ENCODE assay signal across 21 cellular contexts in genomic region chr9:135971106-135971766, GRCh38. TPM values are rescaled to one million over a fixed set of nuclear protein-coding genes. Genes with fewer than 3 reads are reported as not detected.
DNase-seq lines count a peak whose midpoint lies in the region; ATAC-seq, FAIRE-seq and TF ChIP-seq lines count a peak whose summit lies in the region.
"Had no signal": no experiment of that assay in that cellular context is flagged by ENCODE, and none has a peak within 500 bp of the region (broad histone marks: within the 10 kb centered on the region; RNA-seq: fewer than 3 reads in every experiment).

No MANE protein-coding gene starts in this region.

- H3K4me1 ChIP-seq in HepG2 (ENCODE audit: insufficient read depth, low read length) (no peaks in the 10 kb centered on the region), right lobe of liver (no peaks in the 10 kb centered on the region), GM23248 (ENCODE audit: insufficient read depth) (no peaks in the 10 kb centered on the region)

- H3K27me3 ChIP-seq in HepG2 (ENCODE audit: control insufficient read depth in 1 of 2, insufficient read depth in 2 of 2, low read length in 2 of 2) (peaks cover 1 to 19% of the 10 kb centered on the region in 2 experiments; a peak in 3 of 5 replicates), right lobe of liver (no peaks in the 10 kb centered on the region), GM23248 (replicated peaks; ENCODE audit: insufficient read depth) (0 out of 2 replicates have a peak, but pooled peaks cover 5% of the 10 kb centered on the region)
- H3K27me3 ChIP-seq: BLaER1 had no signal

- no peak overlapping the region for H3K27ac Mint-ChIP-seq in activated CD4-positive, alpha-beta T cell treated with anti-CD3 and anti-CD28 coated beads for 36 hours
- H3K27ac Mint-ChIP-seq: CD4-positive, alpha-beta T cell had no signal

- 2% methylated on average over 6 of the region's 18 CpGs for WGBS in HepG2 (ENCODE audit: low lambda C conversion rate)
- WGBS in right lobe of liver (ENCODE audit: insufficient coverage, low coverage, low lambda C conversion rate, missing lambda C conversion rate): 45% methylated on average over 12 of the region's 18 CpGs
- 37% methylated on average over 18 of the region's 18 CpGs for WGBS in GM23248 (ENCODE audit: low coverage in 1 of 2, low lambda C conversion rate in 2 of 2, missing lambda C conversion rate in 2 of 2), 2 experiments

- no peaks in the 10 kb centered on the region for H3K27me3 Mint-ChIP-seq in activated CD4-positive, alpha-beta T cell treated with anti-CD3 and anti-CD28 coated beads for 36 hours

- POLR2A ChIA-PET in HepG2 (lab: Yijun Ruan, JAX): no interaction called here
- POLR2A ChIA-PET in activated CD4-positive, alpha-beta T cell treated with anti-CD3 and anti-CD28 coated beads for 36 hours (lab: Charles Lee): no interaction called here

- H4K20me1 ChIP-seq in HepG2 (ENCODE audit: insufficient read depth, low read length) (peaks cover 10% of the 10 kb centered on the region; the same call in 1 of the 2 replicates), GM23248 (ENCODE audit: insufficient read depth) (no peaks in the 10 kb centered on the region)
- H4K20me1 ChIP-seq: BLaER1 had no signal

- no peak overlapping the region for H3K4me3 ChIP-seq in HepG2 (replicated peaks in 1 of 3; ENCODE audit: insufficient read depth in 1 of 3, low read depth in 2 of 3, low read length in 3 of 3)
- H3K4me3 ChIP-seq in right lobe of liver: no peak overlapping the region
- no peak overlapping the region for H3K4me3 ChIP-seq in GM23248
- H3K4me3 ChIP-seq: BLaER1 had no signal

- H3K9me2 ChIP-seq in GM23248 (ENCODE audit: insufficient read depth): no peaks in the 10 kb centered on the region
- H3K9me2 ChIP-seq: SK-N-SH had no signal

- H3K9ac ChIP-seq in HepG2 (ENCODE audit: insufficient read depth, low read depth, low read length): no peak overlapping the region
- H3K9ac ChIP-seq in GM23248: no peak overlapping the region
- H3K9ac ChIP-seq: BLaER1, SK-N-SH had no signal

- H3K79me2 ChIP-seq in HepG2 (ENCODE audit: insufficient read depth, low read length): no peaks in the 10 kb centered on the region
- no peaks in the 10 kb centered on the region for H3K79me2 ChIP-seq in GM23248 (ENCODE audit: insufficient read depth)

- TF ChIP-seq CTCF in HepG2 (CRISPR knock-in tag; IDR thresholded peaks at IDR 0.05): no peak
- no peak for TF ChIP-seq CTCF in right lobe of liver (IDR thresholded peaks at IDR 0.05)

- ATAC-seq in HepG2 (no peak), right lobe of liver (no peak), GM21360 (IDR thresholded peaks at IDR 0.05; ENCODE audit: unreplicated experiment) (no peak), HG02678 (IDR thresholded peaks at IDR 0.05; ENCODE audit: unreplicated experiment) (no peak)
- ATAC-seq in activated CD4-positive, alpha-beta T cell treated with anti-CD3 and anti-CD28 coated beads for 36 hours: no peak
- ATAC-seq: Panc1 had no signal

- no peak overlapping the region for H3K27ac ChIP-seq in HepG2 (ENCODE audit: extremely low read length, insufficient read depth, low read length)
- H3K27ac ChIP-seq in right lobe of liver: no peak overlapping the region
- no peak overlapping the region for H3K27ac ChIP-seq in GM23248
- H3K27ac ChIP-seq: 22Rv1, BLaER1 had no signal

- no peaks in the 10 kb centered on the region for H3F3A ChIP-seq in GM23248 (ENCODE audit: insufficient read depth)

- H2AFZ ChIP-seq in HepG2 (ENCODE audit: low read length) (no peak overlapping the region), GM23248 (no peak overlapping the region)

- intact Hi-C loops in HepG2 (cut with micrococcal nuclease; ENCODE audit: unreplicated experiment): no loop called here
- intact Hi-C loops in right lobe of liver (cut with DNase I): no loop called here
- intact Hi-C loops in activated CD4-positive, alpha-beta T cell treated with anti-CD3 and anti-CD28 coated beads for 36 hours (cut with DNase I, micrococcal nuclease): no loop called here

- H3K4me1 Mint-ChIP-seq in activated CD4-positive, alpha-beta T cell treated with anti-CD3 and anti-CD28 coated beads for 36 hours: peaks cover 5% of the 10 kb centered on the region

- no peaks in the 10 kb centered on the region for H3K9me3 Mint-ChIP-seq in activated CD4-positive, alpha-beta T cell treated with anti-CD3 and anti-CD28 coated beads for 36 hours (ENCODE audit: low read depth)
- H3K9me3 Mint-ChIP-seq: CD4-positive, alpha-beta T cell had no signal

- no peaks in the 10 kb centered on the region for H3K36me3 Mint-ChIP-seq in activated CD4-positive, alpha-beta T cell treated with anti-CD3 and anti-CD28 coated beads for 36 hours (ENCODE audit: low read depth)

- H3K4me3 Mint-ChIP-seq in activated CD4-positive, alpha-beta T cell treated with anti-CD3 and anti-CD28 coated beads for 36 hours: no peak overlapping the region
- H3K4me3 Mint-ChIP-seq: CD4-positive, alpha-beta T cell had no signal

- H3K4me2 ChIP-seq in HepG2 (ENCODE audit: low read depth, low read length) (no peak overlapping the region), GM23248 (ENCODE audit: unreplicated experiment) (no peak overlapping the region)
- H3K4me2 ChIP-seq: BLaER1, SK-N-SH had no signal

- TF ChIP-seq POLR2A in HepG2 (IDR thresholded peaks at IDR 0.05; ENCODE audit: insufficient read depth in 1 of 2, low read depth in 2 of 2, low read length in 2 of 2): no peak
- no peak for TF ChIP-seq POLR2A in right lobe of liver (IDR thresholded peaks at IDR 0.05)

- CTCF ChIA-PET in HepG2 (lab: Yijun Ruan, JAX; ENCODE audit: low intra/inter-chr PET ratio, low total read pairs): interaction anchor here (2.3 kb wide), 1 partner anchor 151 kb away, joined by 7 read pairs; no protein-coding TSS in a partner anchor
- CTCF ChIA-PET in activated CD4-positive, alpha-beta T cell treated with anti-CD3 and anti-CD28 coated beads for 36 hours (lab: Charles Lee): interaction anchor here (0.5 kb wide), 1 partner anchor 256 kb away, joined by 3 read pairs; no protein-coding TSS in a partner anchor

- in situ Hi-C loops in HepG2 (cut with HindIII; ENCODE audit: extremely low pct_ligation_motif_present, low pct_unique_long_range_greater_than_20kb) (no loop called here), GM23248 (cut with MboI) (no loop called here)

- TF ChIP-seq EP300 in HepG2 (IDR thresholded peaks at IDR 0.05; ENCODE audit: low read depth in 2 of 2, low read length in 2 of 2) (no peak), HepG2 (CRISPR knock-in tag; IDR thresholded peaks at IDR 0.05; ENCODE audit: borderline replicate concordance) (no peak)

- H3K36me3 ChIP-seq in HepG2 (replicated peaks in 1 of 2; ENCODE audit: control insufficient read depth in 1 of 2, insufficient read depth in 2 of 2, low read length in 2 of 2) (no peaks in the 10 kb centered on the region), right lobe of liver (no peaks in the 10 kb centered on the region), GM23248 (ENCODE audit: low read depth) (no peaks in the 10 kb centered on the region)
- H3K36me3 ChIP-seq: BLaER1 had no signal

- no TSS peak for BruUV-seq in HepG2 (replicated peaks; lab: Mats Ljungman, UMichigan)

- no peak for TF ChIP-seq RAD21 in HepG2 (CRISPR knock-in tag; IDR thresholded peaks at IDR 0.05)

- no peak for FAIRE-seq in HepG2 (lab: Jason Lieb, UNC)

- DNase-seq in HepG2 (ENCODE audit: low spot score) (no peak), right lobe of liver (no peak), GM23248 (peak; percentile 30), epidermal melanocyte (ENCODE audit: insufficient read length, low spot score) (peak; percentile 70), medulla oblongata (ENCODE audit: extremely low spot score) (no peak)
- no peak for DNase-seq in activated CD4-positive, alpha-beta T cell treated with anti-CD3 and anti-CD28 coated beads for 36 hours
- DNase-seq: COR-L47, HCEC 1CT, NCI-H1694, NCI-H2171, NCI-H345, NCI-H524, NCI-H82, SIG-M5, SK-N-SH had no signal

- H3K9me3 ChIP-seq in HepG2 (ENCODE audit: low read length) (no peaks in the 10 kb centered on the region), right lobe of liver (no peaks in the 10 kb centered on the region), GM23248 (ENCODE audit: low read depth) (no peaks in the 10 kb centered on the region)
- H3K9me3 ChIP-seq: BLaER1, SK-N-SH had no signal

TF ChIP-seq in HepG2, 621 proteins besides CTCF, POLR2A, EP300 and RAD21:
- 0 out of 2 replicates have a peak, but pooled peaks have one; percentile 15 for TF ChIP-seq ATF7 (IDR thresholded peaks at IDR 0.05)
- TF ChIP-seq ATF7 (CRISPR knock-in tag; IDR thresholded peaks at IDR 0.05): no peak
- no peak for TF ChIP-seq ZNF564 (CRISPR knock-in tag; IDR thresholded peaks at IDR 0.05)
- no peak for TF ChIP-seq ZKSCAN1 (IDR thresholded peaks at IDR 0.05; ENCODE audit: low read length)

RNA-seq across cellular contexts. Expression of gene UBAC1, which starts 10.1 kb away (rescaled TPM):
- 28.7 and 32.2 TPM in 2 replicates for total RNA-seq in HepG2 (2016; rRNA removed; fragmentation: Illumina TruSeq; extraction: Trizol)
- 64.3 and 65.0 TPM in 2 replicates for total RNA-seq in HepG2 (2016; cell fraction: cytosol; rRNA removed; fragmentation: Illumina TruSeq; extraction: Trizol; ENCODE audit: low read depth)
- total RNA-seq in HepG2 (2016; cell fraction: insoluble cytoplasmic fraction; rRNA removed; fragmentation: Illumina TruSeq; extraction: Trizol): 24.0 and 31.6 TPM in 2 replicates
- total RNA-seq in HepG2 (2016; cell fraction: membrane; rRNA removed; fragmentation: Illumina TruSeq; extraction: Trizol): 72.1 and 78.0 TPM in 2 replicates
- total RNA-seq in HepG2 (2016; cell fraction: nucleus; rRNA removed; fragmentation: Illumina TruSeq; extraction: Trizol): 18.2 and 19.5 TPM in 2 replicates
- polyA plus RNA-seq in HepG2 (2011; rRNA removed): 30.2 and 34.1 TPM in 2 replicates
- polyA plus RNA-seq in HepG2 (2011; cell fraction: cytosol; rRNA removed): 21.2 and 27.8 TPM in 2 replicates
- 62.0 and 64.4 TPM in 2 replicates for polyA plus RNA-seq in HepG2 (2011; cell fraction: nucleus; rRNA removed)
- 11.8 and 12.0 TPM in 2 replicates for polyA plus RNA-seq in HepG2 (2012)
- 61.3 and 64.0 TPM in 2 replicates for polyA plus RNA-seq in HepG2 (2016; cell fraction: cytosol; fragmentation: Illumina TruSeq; extraction: Trizol; ENCODE audit: low read depth)
- polyA plus RNA-seq in HepG2 (2016; cell fraction: insoluble cytoplasmic fraction; fragmentation: Illumina TruSeq; extraction: Trizol; ENCODE audit: low read depth): 30.7 and 32.1 TPM in 2 replicates
- polyA plus RNA-seq in HepG2 (2016; cell fraction: membrane; fragmentation: Illumina TruSeq; extraction: Trizol; ENCODE audit: low read depth): 65.3 TPM in 2 replicates
- 36.3 and 39.7 TPM in 2 replicates for polyA plus RNA-seq in HepG2 (2016; cell fraction: nucleus; fragmentation: Illumina TruSeq; extraction: Trizol; ENCODE audit: insufficient read depth, low read depth)
- 13.4 and 58.0 TPM in 2 replicates for polyA minus RNA-seq in HepG2 (2011; rRNA and poly(A)+ RNA removed; ENCODE audit: low replicate concordance)
- 6.0 and 8.0 TPM in 2 replicates for polyA minus RNA-seq in HepG2 (2011; cell fraction: cytosol; rRNA and poly(A)+ RNA removed)
- polyA minus RNA-seq in HepG2 (2011; cell fraction: nucleus; rRNA and poly(A)+ RNA removed): 11.2 and 18.6 TPM in 2 replicates
- 10 to 100 TPM; 15.2 to 27.0 (median 16.5) TPM for total RNA-seq in right lobe of liver
- 45.9 and 54.3 TPM in 2 replicates for total RNA-seq in GM23248 (2014; rRNA removed; shearing (Covaris generic))
- polyA plus RNA-seq in GM23248 (2016; fragmentation: Nextera tagmentation; extraction: Ambion mirVana): 29.3 and 29.4 TPM in 2 replicates
- total RNA-seq in activated CD4-positive, alpha-beta T cell treated with anti-CD3 and anti-CD28 coated beads for 36 hours: 10 to 100 TPM; 41.7 to 42.8 TPM

Comparison
In these comparisons a context has a peak if more than half of its experiments do, and no peak if none do; other contexts are left out.
1. DNase-seq: peak in GM23248 (single experiment) and epidermal melanocyte (single experiment); none in HepG2 (single experiment), right lobe of liver (0 of 3), activated CD4-positive, alpha-beta T cell treated with anti-CD3 and anti-CD28 coated beads for 36 hours (single experiment) and medulla oblongata (single experiment).